ENCODE assay signal across 8 cellular contexts in genomic region chr3:186783070-186783730, GRCh38. TPM values are rescaled to one million over a fixed set of nuclear protein-coding genes. Genes with fewer than 3 reads are reported as not detected.
DNase-seq lines count a peak whose midpoint lies in the region; ATAC-seq and TF ChIP-seq lines count a peak whose summit lies in the region.

Gene EIF4A2 (plus strand): TSS chr3:186783577. CDS start chr3:186783611, 34 bp downstream.

- CTCF ChIA-PET in Calu3 (lab: Charles Lee) = interaction anchor here (1.4 to 2.5 kb wide), 4 partner anchors 30 to 166 kb away, joined by 3 to 10 read pairs (median 4); no protein-coding TSS in a partner anchor
- CTCF ChIA-PET in IMR-90 (lab: Yijun Ruan, JAX) = interaction anchor here (0.5 kb wide), 1 partner anchor 9 kb away, joined by 3 read pairs; no protein-coding TSS in a partner anchor

- peaks cover 4 to 29% of the 10 kb centered on the region in 2 experiments for H3K79me1 ChIP-seq in IMR-90 (ENCODE audit: low read depth in 1 of 2, low read length in 2 of 2)

- H3K4me3 ChIP-seq in IMR-90 (ENCODE audit: insufficient read depth, low read depth, low read length) = peak within 1 kb of the TSS; percentile 80
- peak within 1 kb of the TSS; percentile 94 for H3K4me3 ChIP-seq in OCI-LY3 (ENCODE audit: low read length)

- peak within 1 kb of the TSS; percentile 87; the same call in 1 of the 2 replicates for H2BK20ac ChIP-seq in IMR-90 (ENCODE audit: low read depth, low read length)

- no peaks in the 10 kb centered on the region; the same call in 1 of the 2 replicates for H3K4me1 ChIP-seq in IMR-90 (ENCODE audit: control insufficient read depth, insufficient read depth, low read length)
- peaks cover 38% of the 10 kb centered on the region for H3K4me1 ChIP-seq in OCI-LY3 (ENCODE audit: low read length)

- in situ Hi-C loops in IMR-90 (cut with MboI; ENCODE audit: low sequenced_read_pairs) (no loop called here), endometrial microvascular endothelial cells (cut with HindIII; ENCODE audit: inconsistent ontology term, low pct_unique_long_range_greater_than_20kb, low sequenced_read_pairs) (no loop called here)

- H3K36me3 ChIP-seq in IMR-90 (ENCODE audit: control insufficient read depth, insufficient read depth, low read length) (peaks cover 34% of the 10 kb centered on the region), OCI-LY3 (replicated peaks; ENCODE audit: low read depth, low read length) (peaks cover 47% of the 10 kb centered on the region)

- TF ChIP-seq CTCF in Calu3 (IDR thresholded peaks at IDR 0.05; ENCODE audit: unreplicated experiment) (no peak), IMR-90 (conservative IDR thresholded peaks at IDR 0.05; ENCODE audit: low read depth, low read length) (no peak), OCI-LY3 (IDR thresholded peaks at IDR 0.05; ENCODE audit: low read depth, low read length) (no peak), mesothelial cell of epicardium (IDR thresholded peaks at IDR 0.05; ENCODE audit: unreplicated experiment) (no peak)

- H3K4me3 Mint-ChIP-seq in Calu3 (ENCODE audit: low read depth, unreplicated experiment) (peak within 1 kb of the TSS; percentile 81), mesothelial cell of epicardium (peak within 1 kb of the TSS; percentile 91)

- WGBS in IMR-90 (ENCODE audit: extremely low coverage in 2 of 2, insufficient read length in 1 of 2), 2 experiments = 1% methylated on average over 33 of the region's 59 CpGs; no CpG with 5 or more reads in 1 of the 2 experiments

- H3K4ac ChIP-seq in IMR-90 (ENCODE audit: low read depth, low read length) = peak within 1 kb of the TSS; percentile 92

- H3K27ac ChIP-seq in IMR-90 (ENCODE audit: insufficient read depth, low read length) (peak within 1 kb of the TSS; percentile 93), OCI-LY3 (ENCODE audit: low read length) (peak within 1 kb of the TSS; percentile 95)

- H4K8ac ChIP-seq in IMR-90 (ENCODE audit: low read depth in 2 of 2, low read length in 2 of 2) = peak within 1 kb of the TSS; percentile 95 to 96

- DNase-seq in Calu3 (peak; percentile 98), IMR-90 (peak; percentile 86), mesothelial cell of epicardium (ENCODE audit: low spot score in 2 of 2, unreplicated experiment in 2 of 2) (peak; percentile 84 to 91)
- peak; percentile 98 for DNase-seq in activated CD8-positive, alpha-beta memory T cell treated with anti-CD3 and anti-CD28 coated beads, Interleukin-2, amount 50 U/mL, for 48 hours
- DNase-seq in stimulated activated CD8-positive, alpha-beta memory T cell treated with anti-CD3 and anti-CD28 coated beads, Interleukin-15, amount 100 ng/mL, for 24 hours (ENCODE audit: low read depth) = peak; percentile 88

- H4K20me1 ChIP-seq in IMR-90 (ENCODE audit: insufficient read depth, low read length) = peaks cover 47% of the 10 kb centered on the region
- peaks cover 43% of the 10 kb centered on the region for H4K20me1 ChIP-seq in OCI-LY3 (ENCODE audit: insufficient read depth, low read length)

- peak within 1 kb of the TSS; percentile 95 for H2BK120ac ChIP-seq in IMR-90 (ENCODE audit: low read depth, low read length)

- 0 out of 3 replicates have a peak within 1 kb of the TSS, but pooled peaks have one; percentile 35 for H2BK15ac ChIP-seq in IMR-90 (ENCODE audit: low read depth, low read length)

- H2AFZ ChIP-seq in IMR-90 (replicated peaks; ENCODE audit: low read length, poor library complexity) (peak within 1 kb of the TSS; percentile 91), OCI-LY3 (ENCODE audit: low read depth, low read length) (peak within 1 kb of the TSS; percentile 93)

- dilution Hi-C loops in IMR-90 (cut with HindIII; ENCODE audit: low sequenced_read_pairs, unreplicated experiment) = no loop called here

- intact Hi-C loops in Calu3 (cut with micrococcal nuclease; ENCODE audit: unreplicated experiment) (loop anchor here (2.0 to 10.0 kb wide), 2 partner anchors 30 to 168 kb away; partner anchors contain the start of gene AHSG), IMR-90 (cut with micrococcal nuclease) (loop anchor here (10.0 kb wide), 2 partner anchors 208 to 678 kb away; partner anchors contain the start of genes DNAJB11 and ETV5)

- no TSS peak for BruUV-seq in Calu3 (replicated peaks; lab: Mats Ljungman, UMichigan)
- no TSS peak for BruUV-seq in IMR-90 (replicated peaks; lab: Mats Ljungman, UMichigan)

- H2AK5ac ChIP-seq in IMR-90 (ENCODE audit: low read depth, low read length) = peak within 1 kb of the TSS; percentile 97

- H3K27me3 Mint-ChIP-seq in Calu3 (ENCODE audit: unreplicated experiment) (peaks cover 17% of the 10 kb centered on the region), mesothelial cell of epicardium (ENCODE audit: low read depth) (peaks cover 3% of the 10 kb centered on the region)

- H3K9me3 ChIP-seq in IMR-90 (ENCODE audit: control insufficient read depth, insufficient read depth, low read length) (no peaks in the 10 kb centered on the region), OCI-LY3 (ENCODE audit: insufficient read depth, low read length) (no peaks in the 10 kb centered on the region)

- peak within 1 kb of the TSS; percentile 84 for H4K5ac ChIP-seq in IMR-90 (ENCODE audit: low read depth, low read length)

- H2AK9ac ChIP-seq in IMR-90 (replicated peaks; ENCODE audit: low read depth, low read length, poor library complexity) = peak within 1 kb of the TSS; percentile 99

- peak; percentile 55 for ATAC-seq in GM21526 (IDR thresholded peaks at IDR 0.05; ENCODE audit: low FRiP score, unreplicated experiment)
- peak; percentile 84 for ATAC-seq in IMR-90 (ENCODE audit: low read depth)

- no peaks in the 10 kb centered on the region for H3K27me3 ChIP-seq in IMR-90 (ENCODE audit: control insufficient read depth, insufficient read depth, low read length)
- H3K27me3 ChIP-seq in OCI-LY3 (ENCODE audit: low read depth, low read length) = no peaks in the 10 kb centered on the region

- peak within 1 kb of the TSS; percentile 88 for H2BK5ac ChIP-seq in IMR-90 (ENCODE audit: low read depth, low read length, poor library complexity, severe bottlenecking)

- peak; percentile 100 for TF ChIP-seq POLR2A in IMR-90 (IDR thresholded peaks at IDR 0.05; ENCODE audit: low read depth, low read length)

- no peaks in the 10 kb centered on the region for H3K9me1 ChIP-seq in IMR-90 (ENCODE audit: insufficient read depth, low read length)

- TF ChIP-seq RAD21 in IMR-90 (IDR thresholded peaks at IDR 0.05; ENCODE audit: low read length) = no peak

- H3K9me3 Mint-ChIP-seq in Calu3 (ENCODE audit: low read depth, unreplicated experiment) (no peaks in the 10 kb centered on the region), mesothelial cell of epicardium (no peaks in the 10 kb centered on the region)

- H3K18ac ChIP-seq in IMR-90 (ENCODE audit: low read depth, low read length) = peak within 1 kb of the TSS; percentile 85

- H3K27ac Mint-ChIP-seq in Calu3 (ENCODE audit: unreplicated experiment) = peak within 1 kb of the TSS; percentile 98
- H3K27ac Mint-ChIP-seq in mesothelial cell of epicardium = peak within 1 kb of the TSS; percentile 98

- peak within 1 kb of the TSS; percentile 89 for H3K23ac ChIP-seq in IMR-90 (ENCODE audit: low read depth, low read length)

- H3K4me1 Mint-ChIP-seq in Calu3 (ENCODE audit: low read depth, unreplicated experiment) = peaks cover 40% of the 10 kb centered on the region
- peaks cover 38% of the 10 kb centered on the region for H3K4me1 Mint-ChIP-seq in mesothelial cell of epicardium

- H3K14ac ChIP-seq in IMR-90 (replicated peaks; ENCODE audit: low read depth, low read length) = peak within 1 kb of the TSS; percentile 98

- POLR2A ChIA-PET in IMR-90 (lab: Charles Lee; ENCODE audit: unreplicated experiment) = interaction anchor here (0.8 to 1.2 kb wide), 5 partner anchors 9 to 166 kb away, joined by 3 to 5 read pairs (median 4); no protein-coding TSS in a partner anchor

- peak within 1 kb of the TSS; percentile 100 for H3K56ac ChIP-seq in IMR-90 (ENCODE audit: extremely low read depth, insufficient read depth, low read length)

- H3K79me2 ChIP-seq in OCI-LY3 (ENCODE audit: low read length) = peaks cover 64% of the 10 kb centered on the region

- peak within 1 kb of the TSS; percentile 98 for H3K4me2 ChIP-seq in IMR-90 (ENCODE audit: low read depth, low read length)
- peak within 1 kb of the TSS; percentile 95 for H3K4me2 ChIP-seq in OCI-LY3 (ENCODE audit: low read length)

- peak within 1 kb of the TSS; percentile 96 for H4K91ac ChIP-seq in IMR-90 (ENCODE audit: insufficient read depth, low read depth, low read length)

- H3K36me3 Mint-ChIP-seq in Calu3 (ENCODE audit: insufficient read depth, unreplicated experiment) (peaks cover 61% of the 10 kb centered on the region), mesothelial cell of epicardium (peaks cover 35% of the 10 kb centered on the region)

- H3K9ac ChIP-seq in IMR-90 (ENCODE audit: low read depth, low read length) (peak within 1 kb of the TSS; percentile 98), OCI-LY3 (ENCODE audit: low read length) (peak within 1 kb of the TSS; percentile 100)

TF ChIP-seq in IMR-90, 13 proteins besides CTCF, POLR2A, EP300 and RAD21 (continues in another document):
- TF ChIP-seq MXI1 (IDR thresholded peaks at IDR 0.05; ENCODE audit: borderline replicate concordance, low read depth, low read length) (peak; percentile 18; the same call in 1 of the 2 replicates), FOS (IDR thresholded peaks at IDR 0.05; ENCODE audit: low read depth, low read length) (0 out of 2 replicates have a peak, but pooled peaks have one; percentile 1), SMC3 (IDR thresholded peaks at IDR 0.05; ENCODE audit: low read depth, low read length) (peak; percentile 3; the same call in 1 of the 2 replicates), USF2 (IDR thresholded peaks at IDR 0.05; ENCODE audit: low read depth, low read length) (no peak), CHD1 (IDR thresholded peaks at IDR 0.05; ENCODE audit: low read depth, low read length) (no peak; the same call in 1 of the 2 replicates), CEBPB (IDR thresholded peaks at IDR 0.05; ENCODE audit: low read depth, low read length) (no peak), NFE2L2 (IDR thresholded peaks at IDR 0.05; ENCODE audit: low read depth, low read length) (0 out of 2 replicates have a peak, but pooled peaks have one; percentile 8), MAZ (IDR thresholded peaks at IDR 0.05; ENCODE audit: borderline replicate concordance, low read depth, low read length) (peak; percentile 65; the same call in 1 of the 2 replicates)

RNA-seq across cellular contexts. Expression of gene EIF4A2, which starts in this region (rescaled TPM):
- total RNA-seq in Calu3 (2022) (593 and 650 TPM in 2 replicates), IMR-90 (2012; rRNA removed) (310 and 449 TPM in 2 replicates), endometrial microvascular endothelial cells (ENCODE audit: inconsistent ontology term) (238 TPM), mesothelial cell of epicardium (527 to 559 TPM (median 548 TPM) in 3 replicates)
- polyA plus RNA-seq in IMR-90 (2012; rRNA removed) = 259 and 320 TPM in 2 replicates
- 50.3 and 161 TPM in 2 replicates for polyA plus RNA-seq in IMR-90 (2012; cell fraction: cytosol; rRNA removed)
- 69.0 and 691 TPM in 2 replicates for polyA plus RNA-seq in IMR-90 (2012; cell fraction: nucleus; rRNA removed; ENCODE audit: low replicate concordance)

Comparison
In these comparisons a context has a peak if more than half of its experiments do, and no peak if none do; other contexts are left out.
1. Peak in every context shown above with its lines: DNase-seq, ATAC-seq, H3K4me3 ChIP-seq and H3K27ac ChIP-seq.